31 cellular contexts compared by ENCODE assay signal in the genomic region with DNA sequence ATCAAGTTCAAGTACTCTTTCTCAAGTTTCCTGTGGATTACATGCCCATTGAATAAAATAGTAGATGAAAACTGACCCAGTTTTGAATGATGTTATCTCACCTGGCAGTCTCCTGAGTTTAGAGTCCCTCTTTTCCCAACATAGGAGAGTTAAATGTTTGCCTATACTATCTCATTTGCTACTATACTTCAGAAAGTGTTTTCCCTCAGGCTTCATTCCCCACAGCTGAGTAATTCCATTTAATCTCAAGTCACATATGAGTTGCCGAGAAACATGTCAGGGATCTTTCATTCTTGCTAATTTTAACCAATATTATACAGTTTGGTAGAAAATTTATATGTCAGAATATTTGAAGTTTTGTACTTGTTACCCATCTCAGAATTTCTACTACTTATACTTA.
"Had no signal": no experiment of that assay in that cellular context is flagged by ENCODE, and none has a peak within 500 bp of the region (broad histone marks: within the 10 kb centered on the region; RNA-seq: fewer than 3 reads in every experiment).

No MANE protein-coding gene starts in this region.

- H3K27ac ChIP-seq: brain microvascular endothelial cell, epithelial cell of prostate, esophagus squamous epithelium, gastroesophageal sphincter, heart right ventricle, WERI-Rb-1 had no signal

- H3K36me3 ChIP-seq: brain microvascular endothelial cell, esophagus squamous epithelium, gastroesophageal sphincter, heart right ventricle, WERI-Rb-1 had no signal

- FAIRE-seq: astrocyte, colon had no signal

- H3K27me3 ChIP-seq: brain microvascular endothelial cell, esophagus squamous epithelium, gastroesophageal sphincter, heart right ventricle had no signal

- DNase-seq: activated B cell treated with CpG ODN at 0.5 μM for 24 hours; activated CD4-positive, alpha-beta T cell treated with anti-CD3 and anti-CD28 coated beads for 48 hours; activated CD4-positive, alpha-beta T cell treated with anti-CD3 and anti-CD28 coated beads, Interleukin-2, amount 50 U/mL, for 1 hour; activated CD4-positive, alpha-beta T cell treated with anti-CD3 and anti-CD28 coated beads, Interleukin-2, amount 50 U/mL, for 48 hours; activated CD8-positive, alpha-beta memory T cell treated with anti-CD3 and anti-CD28 coated beads for 24 hours; activated CD8-positive, alpha-beta T cell treated with anti-CD3 and anti-CD28 coated beads for 36 hours; activated effector memory CD4-positive, alpha-beta T cell treated with Interleukin-2 at 50 U/mL for 16 hours; activated gamma-delta T cell treated with Interleukin-2 at 50 U/mL for 16 hours; activated naive CD4-positive, alpha-beta T cell treated with anti-CD3 and anti-CD28 coated beads, Interleukin-2, amount 50 U/mL, for 16 hours; activated naive CD4-positive, alpha-beta T cell treated with Interleukin-2 at 50 U/mL for 16 hours; activated T-cell treated with anti-CD3 and anti-CD28 coated beads, Interleukin-2, amount 50 U/mL, for 4 hours; amniotic stem cell; anterior cingulate cortex; brain microvascular endothelial cell; caudate nucleus; cortex of kidney; dermis blood vessel endothelial cell; effector CD4-positive, alpha-beta T cell; effector memory CD8-positive, alpha-beta T cell; esophagus squamous epithelium; foreskin melanocyte; heart right ventricle; T-helper 17 cell; T1000; WERI-Rb-1 had no signal

- ATAC-seq: activated CD4-positive, CD25-positive, alpha-beta regulatory T cell treated with anti-CD3 and anti-CD28 coated beads, Interleukin-2, amount 50 U/mL, for 24 hours; activated CD8-positive, alpha-beta T cell treated with anti-CD3 and anti-CD28 coated beads for 36 hours; activated T-cell treated with anti-CD3 and anti-CD28 coated beads, Interleukin-2, amount 50 U/mL, for 4 hours; activated T-helper 17 cell treated with anti-CD3 and anti-CD28 coated beads, Interleukin-2, amount 50 U/mL, for 72 hours; effector memory CD8-positive, alpha-beta T cell; gastroesophageal sphincter; heart right ventricle; T-helper 17 cell had no signal

- H3K4me3 ChIP-seq: esophagus squamous epithelium, gastroesophageal sphincter, heart right ventricle had no signal

- H3K4me1 ChIP-seq: esophagus squamous epithelium, gastroesophageal sphincter, heart right ventricle had no signal

- H3K9me3 ChIP-seq: esophagus squamous epithelium, gastroesophageal sphincter, heart right ventricle had no signal
